ENCODE assay signal across 1 cellular context in genomic region chr12:21551811-21552469, GRCh38.
TF ChIP-seq lines count a peak whose summit lies in the region.

No MANE protein-coding gene starts in this region.

TF ChIP-seq in GM23338, 12 proteins besides CTCF, POLR2A, EP300 and RAD21 (continued from another document):
- TF ChIP-seq NANOG (IDR thresholded peaks at IDR 0.05; ENCODE audit: borderline replicate concordance) = no peak
TF ChIP-seq in GM23338: peak in this region for 0.
